In genomic region chr5:57277085-57277484, GRCh38 we compare ENCODE assay signal across 11 cellular contexts.
DNase-seq lines count a peak whose midpoint lies in the region; FAIRE-seq and TF ChIP-seq lines count a peak whose summit lies in the region.
"Had no signal": no experiment of that assay in that cellular context is flagged by ENCODE, and none has a peak within 500 bp of the region (broad histone marks: within the 10 kb centered on the region; RNA-seq: fewer than 3 reads in every experiment).

No MANE protein-coding gene starts in this region.

- no peak overlapping the region for H3K27ac Mint-ChIP-seq in activated naive CD8-positive, alpha-beta T cell treated with anti-CD3 and anti-CD28 coated beads for 36 hours
- H3K27ac Mint-ChIP-seq: activated T-helper 17 cell treated with anti-CD3 and anti-CD28 coated beads, Interleukin-2, amount 50 U/mL, for 72 hours had no signal

- peak; percentile 65 for TF ChIP-seq CTCF in PC-9 (conservative IDR thresholded peaks at IDR 0.05)
- TF ChIP-seq CTCF in fibroblast of lung (conservative IDR thresholded peaks at IDR 0.05 in 1 of 2, IDR thresholded peaks at IDR 0.05 in 1 of 2; ENCODE audit: low read depth in 1 of 2, low read length in 2 of 2): peak in 1 of 2 donors; percentile 16
- no peak for TF ChIP-seq CTCF in testis (IDR thresholded peaks at IDR 0.05)

- intact Hi-C loops in PC-9 (cut with micrococcal nuclease; ENCODE audit: unreplicated experiment) (loop anchor here (1.0 to 10.0 kb wide), 5 partner anchors 140 to 1342 kb away; no protein-coding TSS in a partner anchor), testis (cut with DNase I; ENCODE audit: low total_unique reads) (no loop called here)

- H2AFZ ChIP-seq in PC-9: no peak overlapping the region
- H2AFZ ChIP-seq in fibroblast of lung (ENCODE audit: low read length): no peak overlapping the region

- peaks cover 4% of the 10 kb centered on the region for H3K4me1 Mint-ChIP-seq in activated naive CD8-positive, alpha-beta T cell treated with anti-CD3 and anti-CD28 coated beads for 36 hours
- H3K4me1 Mint-ChIP-seq: activated T-helper 17 cell treated with anti-CD3 and anti-CD28 coated beads, Interleukin-2, amount 50 U/mL, for 72 hours had no signal

- no peak overlapping the region for H3K27ac ChIP-seq in PC-9
- no peak overlapping the region for H3K27ac ChIP-seq in fibroblast of lung (ENCODE audit: insufficient read depth, low read length)
- H3K27ac ChIP-seq in testis: no peak overlapping the region
- H3K27ac ChIP-seq: stomach had no signal

- H3K4me2 ChIP-seq in PC-9: no peak overlapping the region
- H3K4me2 ChIP-seq in fibroblast of lung (ENCODE audit: extremely low read depth, insufficient read depth, low read length): no peak overlapping the region

- H3K9me3 Mint-ChIP-seq in activated naive CD8-positive, alpha-beta T cell treated with anti-CD3 and anti-CD28 coated beads for 36 hours: no peaks in the 10 kb centered on the region
- H3K9me3 Mint-ChIP-seq: activated T-helper 17 cell treated with anti-CD3 and anti-CD28 coated beads, Interleukin-2, amount 50 U/mL, for 72 hours had no signal

- no peaks in the 10 kb centered on the region for H3K36me3 ChIP-seq in PC-9 (ENCODE audit: low read depth)
- H3K36me3 ChIP-seq in fibroblast of lung (ENCODE audit: control insufficient read depth, insufficient read depth, low read length): no peaks in the 10 kb centered on the region
- no peaks in the 10 kb centered on the region for H3K36me3 ChIP-seq in testis (ENCODE audit: low read depth, missing control alignments)
- H3K36me3 ChIP-seq: stomach had no signal

- H3K9ac ChIP-seq in fibroblast of lung (ENCODE audit: insufficient read depth, low read length): no peak overlapping the region

- H3K9me2 ChIP-seq in PC-9 (ENCODE audit: insufficient read depth): no peaks in the 10 kb centered on the region

- TF ChIP-seq POLR2A in testis (IDR thresholded peaks at IDR 0.05): no peak

- DNase-seq in GM03348 (ENCODE audit: low spot score): peak; percentile 34
- DNase-seq in PC-9: no peak
- DNase-seq in fibroblast of lung (ENCODE audit: low read depth in 2 of 2): peak; percentile 15 to 60
- DNase-seq in retina: no peak
- no peak for DNase-seq in testis
- no peak for DNase-seq in OCI-M2 (lab: John Stamatoyannopoulos, UW; ENCODE audit: unreplicated experiment)
- no peak for DNase-seq in activated naive CD8-positive, alpha-beta T cell treated with anti-CD3 and anti-CD28 coated beads for 36 hours
- DNase-seq: GF-D8, stomach had no signal

- CTCF ChIA-PET in PC-9 (lab: Charles Lee): interaction anchor here (0.6 to 0.7 kb wide), 2 partner anchors 377 to 1747 kb away, joined by 3 to 4 read pairs; no protein-coding TSS in a partner anchor

- H3K27me3 ChIP-seq in PC-9 (ENCODE audit: insufficient read depth, low read depth): no peaks in the 10 kb centered on the region
- H3K27me3 ChIP-seq in fibroblast of lung (ENCODE audit: control insufficient read depth, insufficient read depth, low read length): no peaks in the 10 kb centered on the region
- H3K27me3 ChIP-seq in testis: no peaks in the 10 kb centered on the region
- H3K27me3 ChIP-seq: stomach had no signal

- no peaks in the 10 kb centered on the region for H3K9me3 ChIP-seq in PC-9 (ENCODE audit: insufficient read depth, low read depth)
- H3K9me3 ChIP-seq in fibroblast of lung (ENCODE audit: control insufficient read depth, insufficient read depth, low read depth, low read length): no peaks in the 10 kb centered on the region
- no peaks in the 10 kb centered on the region for H3K9me3 ChIP-seq in testis
- H3K9me3 ChIP-seq: stomach had no signal

- no peaks in the 10 kb centered on the region for H3K79me2 ChIP-seq in PC-9 (ENCODE audit: low read depth)
- H3K79me2 ChIP-seq in fibroblast of lung (ENCODE audit: control insufficient read depth, insufficient read depth, low read length): no peaks in the 10 kb centered on the region

- H3F3A ChIP-seq in PC-9 (ENCODE audit: insufficient read depth, low read depth): no peaks in the 10 kb centered on the region

- H4K20me1 ChIP-seq in PC-9 (ENCODE audit: insufficient read depth): no peaks in the 10 kb centered on the region
- no peaks in the 10 kb centered on the region for H4K20me1 ChIP-seq in fibroblast of lung (ENCODE audit: control insufficient read depth, extremely low read depth, insufficient read depth, low read length)

- H3K4me1 ChIP-seq in PC-9 (replicated peaks; ENCODE audit: insufficient read depth) (no peaks in the 10 kb centered on the region), fibroblast of lung (ENCODE audit: control insufficient read depth, extremely low read depth, insufficient read depth, low read length) (no peaks in the 10 kb centered on the region), testis (no peaks in the 10 kb centered on the region)
- H3K4me1 ChIP-seq: stomach had no signal

- no peaks in the 10 kb centered on the region for H3K36me3 Mint-ChIP-seq in activated naive CD8-positive, alpha-beta T cell treated with anti-CD3 and anti-CD28 coated beads for 36 hours

- H3K4me3 ChIP-seq in PC-9 (no peak overlapping the region), fibroblast of lung (replicated peaks in 1 of 4; ENCODE audit: control extremely low read depth in 1 of 4, insufficient read depth in 1 of 4, low read depth in 3 of 4, low read length in 4 of 4) (no peak overlapping the region), testis (no peak overlapping the region)
- H3K4me3 ChIP-seq: stomach had no signal

- 90 to 98% methylated on average over 1 of the region's 1 CpG for WGBS in testis, 2 donors

- H3K4me3 Mint-ChIP-seq in activated naive CD8-positive, alpha-beta T cell treated with anti-CD3 and anti-CD28 coated beads for 36 hours: no peak overlapping the region
- H3K4me3 Mint-ChIP-seq: activated T-helper 17 cell treated with anti-CD3 and anti-CD28 coated beads, Interleukin-2, amount 50 U/mL, for 72 hours had no signal

- H3K27me3 Mint-ChIP-seq in activated naive CD8-positive, alpha-beta T cell treated with anti-CD3 and anti-CD28 coated beads for 36 hours: peaks cover 4% of the 10 kb centered on the region

- FAIRE-seq in A204.1 (lab: Jason Lieb, UNC): peak; percentile 98

- no TSS peak for BruUV-seq in PC-9 (replicated peaks; lab: Mats Ljungman, UMichigan)

- POLR2A ChIA-PET in PC-9 (lab: Charles Lee; ENCODE audit: unreplicated experiment): interaction anchor here (0.7 kb wide), 1 partner anchor 376 kb away, joined by 6 read pairs; no protein-coding TSS in a partner anchor

Comparison
In these comparisons a context has a peak if more than half of its experiments do, and no peak if none do; other contexts are left out.
1. DNase-seq: peak in GM03348 (single experiment) and fibroblast of lung (2 of 2); none in PC-9 (0 of 2), retina (single experiment), testis (single experiment), OCI-M2 (single experiment) and activated naive CD8-positive, alpha-beta T cell treated with anti-CD3 and anti-CD28 coated beads for 36 hours (single experiment).